In the genomic region with DNA sequence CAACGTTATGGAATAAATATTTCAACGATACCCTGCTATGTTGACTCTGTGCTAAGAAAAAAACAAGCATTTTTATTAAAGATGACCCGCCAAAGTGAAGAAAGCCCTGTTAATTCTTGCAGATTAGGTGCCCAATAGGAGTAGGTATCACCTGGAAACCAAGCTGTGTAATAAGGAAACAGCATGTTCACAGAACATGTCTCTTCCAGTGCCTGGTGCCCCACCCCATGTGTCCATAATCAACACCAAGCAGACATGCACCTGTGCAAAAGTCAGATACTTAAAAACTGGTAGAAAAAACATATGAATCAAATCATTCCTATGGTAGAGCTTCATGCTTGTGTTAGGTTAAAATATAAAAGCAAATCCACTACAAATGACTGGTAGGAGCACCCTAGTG, we compare ENCODE assay signal across 24 cellular contexts.
"Had no signal": no experiment of that assay in that cellular context is flagged by ENCODE, and none has a peak within 500 bp of the region (broad histone marks: within the 10 kb centered on the region; RNA-seq: fewer than 3 reads in every experiment).

No MANE protein-coding gene starts in this region.

- DNase-seq: colonic mucosa; cortex of kidney; effector CD8-positive, alpha-beta T cell; effector memory CD8-positive, alpha-beta T cell; endodermal cell; erythroblast; esophagus squamous epithelium; foreskin fibroblast; foreskin melanocyte; gastrocnemius medialis; glutamatergic neuron; head of caudate nucleus; heart right ventricle; hypothalamus; immature natural killer cell; islet precursor cell; kidney glomerular epithelial cell; left lung; left ventricle myocardium superior; lower lobe of right lung; mesenchymal stem cell had no signal

- ATAC-seq: effector memory CD8-positive, alpha-beta T cell; esophagus mucosa; gastrocnemius medialis; heart right ventricle; left lung; left ventricle myocardium superior; lower lobe of right lung had no signal

- H3K27ac Mint-ChIP-seq: dendritic cell treated with granulocyte-macrophage colony-stimulating factor and Interleukin-4, amounts not matched to agents 40 ng/mL and 50 ng/mL, for 4 days; effector memory CD8-positive, alpha-beta T cell; endodermal cell; immature natural killer cell; mesothelial cell of epicardium had no signal

- H3K4me1 Mint-ChIP-seq: endodermal cell, immature natural killer cell, mesothelial cell of epicardium had no signal

- H3K4me3 Mint-ChIP-seq: dendritic cell treated with granulocyte-macrophage colony-stimulating factor and Interleukin-4, amounts not matched to agents 40 ng/mL and 50 ng/mL, for 4 days; effector memory CD8-positive, alpha-beta T cell; endodermal cell; immature natural killer cell; mesothelial cell of epicardium had no signal

- H3K27me3 Mint-ChIP-seq: dendritic cell treated with granulocyte-macrophage colony-stimulating factor and Interleukin-4, amounts not matched to agents 40 ng/mL and 50 ng/mL, for 4 days had no signal
